10 cellular contexts compared by ENCODE assay signal in the genomic region with DNA sequence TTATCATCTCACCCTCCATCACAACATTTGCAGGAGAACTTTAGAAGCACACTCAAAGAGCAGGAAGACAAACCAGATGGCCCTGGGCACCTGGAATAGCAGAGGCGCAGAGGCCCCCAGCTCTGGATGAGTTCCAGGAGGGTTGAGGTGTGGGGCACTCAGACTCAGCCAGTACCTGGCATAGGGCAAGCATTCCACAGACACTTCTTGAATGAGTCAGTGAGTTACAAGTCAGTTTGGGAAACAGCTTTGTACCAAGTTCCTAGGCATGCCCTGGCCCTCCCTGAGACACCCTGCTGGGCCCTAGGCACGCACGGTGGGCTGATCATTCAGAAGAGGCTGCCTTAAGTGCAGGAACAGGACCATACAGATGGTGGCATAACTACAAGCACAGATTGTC. TPM values are rescaled to one million over a fixed set of nuclear protein-coding genes. Genes with fewer than 3 reads are reported as not detected.
DNase-seq lines count a peak whose midpoint lies in the region; ATAC-seq and TF ChIP-seq lines count a peak whose summit lies in the region.
"Had no signal": no experiment of that assay in that cellular context is flagged by ENCODE, and none has a peak within 500 bp of the region (broad histone marks: within the 10 kb centered on the region; RNA-seq: fewer than 3 reads in every experiment).

No MANE protein-coding gene starts in this region.

- intact Hi-C loops in psoas muscle (cut with DNase I): no loop called here

- H3K9me2 ChIP-seq in GM23248 (ENCODE audit: insufficient read depth): no peaks in the 10 kb centered on the region

- H3K27me3 ChIP-seq in GM23248 (replicated peaks; ENCODE audit: insufficient read depth) (0 out of 2 replicates have a peak, but pooled peaks cover 16% of the 10 kb centered on the region), psoas muscle (ENCODE audit: insufficient read depth in 3 of 3, low read length in 2 of 3) (no peaks in the 10 kb centered on the region)
- no peaks in the 10 kb centered on the region for H3K27me3 ChIP-seq in effector memory CD4-positive, alpha-beta T cell (replicated peaks; ENCODE audit: control insufficient read depth, insufficient read depth, low read length, poor library complexity, severe bottlenecking)

- H3F3A ChIP-seq in GM23248 (ENCODE audit: insufficient read depth): no peaks in the 10 kb centered on the region

- no peaks in the 10 kb centered on the region for H3K79me2 ChIP-seq in GM23248 (ENCODE audit: insufficient read depth)

- no peaks in the 10 kb centered on the region for H3K4me1 ChIP-seq in GM23248 (ENCODE audit: insufficient read depth)
- H3K4me1 ChIP-seq in psoas muscle: peaks cover 8% of the 10 kb centered on the region
- no peaks in the 10 kb centered on the region for H3K4me1 ChIP-seq in effector memory CD4-positive, alpha-beta T cell (ENCODE audit: control insufficient read depth, insufficient read depth, low read length, poor library complexity, severe bottlenecking)

- DNase-seq in GM23248 (peak; percentile 7), RPMI7951 (ENCODE audit: low read depth) (peak; percentile 78), fibroblast of pulmonary artery (ENCODE audit: low read depth) (peak; percentile 5), psoas muscle (no peak), AML-193 (lab: John Stamatoyannopoulos, UW) (no peak), NCI-H345 treated with DMSO at 0.1 percent for 48 hours (lab: John Stamatoyannopoulos, UW; ENCODE audit: unreplicated experiment) (no peak)
- DNase-seq in effector memory CD4-positive, alpha-beta T cell: no peak
- DNase-seq: caudate nucleus; NK-92 treated with Interleukin-12 subunit alpha and Interleukin-12 subunit beta, amount 100 ng/mL, for 24 hours had no signal

- H3K4me3 ChIP-seq in GM23248 (no peak overlapping the region), fibroblast of pulmonary artery (replicated peaks; ENCODE audit: low read depth, low read length) (no peak overlapping the region), psoas muscle (no peak overlapping the region)
- no peak overlapping the region for H3K4me3 ChIP-seq in effector memory CD4-positive, alpha-beta T cell (ENCODE audit: insufficient read depth, low read depth, low read length, poor library complexity, severe bottlenecking)

- H3K9me3 ChIP-seq in GM23248 (ENCODE audit: low read depth) (no peaks in the 10 kb centered on the region), psoas muscle (no peaks in the 10 kb centered on the region)
- no peaks in the 10 kb centered on the region for H3K9me3 ChIP-seq in effector memory CD4-positive, alpha-beta T cell (ENCODE audit: control insufficient read depth, low read length)

- H3K4me2 ChIP-seq in GM23248 (ENCODE audit: unreplicated experiment): no peak overlapping the region

- H2AFZ ChIP-seq in GM23248: no peak overlapping the region

- no peaks in the 10 kb centered on the region for H4K20me1 ChIP-seq in GM23248 (ENCODE audit: insufficient read depth)

- no peak overlapping the region for H3K9ac ChIP-seq in GM23248

- ATAC-seq in psoas muscle: peak in 3 of 4 donors; percentile 70 to 75 (median 75)
- ATAC-seq in GM21390 (IDR thresholded peaks at IDR 0.05; ENCODE audit: unreplicated experiment): no peak

- H3K36me3 ChIP-seq in GM23248 (ENCODE audit: low read depth) (no peaks in the 10 kb centered on the region), psoas muscle (ENCODE audit: insufficient read depth in 1 of 2, low read depth in 1 of 2) (no peaks in the 10 kb centered on the region)
- H3K36me3 ChIP-seq in effector memory CD4-positive, alpha-beta T cell (ENCODE audit: control insufficient read depth, insufficient read depth, low read length): no peaks in the 10 kb centered on the region

- in situ Hi-C loops in GM23248 (cut with MboI): no loop called here

- H3K27ac ChIP-seq in GM23248 (no peak overlapping the region), psoas muscle (peak overlapping the region; percentile 63)
- H3K27ac ChIP-seq in effector memory CD4-positive, alpha-beta T cell (ENCODE audit: insufficient read depth, low read length, poor library complexity, severe bottlenecking): no peak overlapping the region

- WGBS in GM23248 (ENCODE audit: low coverage in 1 of 2, low lambda C conversion rate in 2 of 2, missing lambda C conversion rate in 2 of 2), 2 experiments: 9 to 13% methylated on average over 3 of the region's 3 CpGs
- 35 to 73% (median 67%) methylated on average over 3 of the region's 3 CpGs for WGBS in psoas muscle, 3 donors

- TF ChIP-seq CTCF in fibroblast of pulmonary artery (IDR thresholded peaks at IDR 0.05; ENCODE audit: low read length, missing control alignments) (no peak), psoas muscle (IDR thresholded peaks at IDR 0.05) (no peak)

RNA-seq across cellular contexts. Expression of a gene that starts 54.3 kb away (rescaled TPM):
- total RNA-seq in GM23248 (2014; rRNA removed; shearing (Covaris generic)): not detected in 2 replicates
- polyA plus RNA-seq in GM23248 (2016; fragmentation: Nextera tagmentation; extraction: Ambion mirVana) (0.05 TPM in 1 of 2 replicates, not detected in the other), psoas muscle (1 to 10 TPM in 2 of 3 donors, under 1 TPM in 1; 0.44 to 1.8 (median 1.1) TPM)
- 0.88 and 1.1 TPM in 2 replicates for total RNA-seq in RPMI7951 (2014; rRNA removed; shearing (Covaris generic))
- 1 to 10 TPM; 2.1 to 4.3 (median 3.2) TPM for total RNA-seq in psoas muscle

Comparison
In these comparisons a context has a peak if more than half of its experiments do, and no peak if none do; other contexts are left out.
1. DNase-seq: peak in GM23248 (single experiment), RPMI7951 (single experiment) and fibroblast of pulmonary artery (single experiment); none in psoas muscle (0 of 2), effector memory CD4-positive, alpha-beta T cell (0 of 3), AML-193 (0 of 2) and NCI-H345 treated with DMSO at 0.1 percent for 48 hours (single experiment).